ENCODE assay signal across 21 cellular contexts in the genomic region with DNA sequence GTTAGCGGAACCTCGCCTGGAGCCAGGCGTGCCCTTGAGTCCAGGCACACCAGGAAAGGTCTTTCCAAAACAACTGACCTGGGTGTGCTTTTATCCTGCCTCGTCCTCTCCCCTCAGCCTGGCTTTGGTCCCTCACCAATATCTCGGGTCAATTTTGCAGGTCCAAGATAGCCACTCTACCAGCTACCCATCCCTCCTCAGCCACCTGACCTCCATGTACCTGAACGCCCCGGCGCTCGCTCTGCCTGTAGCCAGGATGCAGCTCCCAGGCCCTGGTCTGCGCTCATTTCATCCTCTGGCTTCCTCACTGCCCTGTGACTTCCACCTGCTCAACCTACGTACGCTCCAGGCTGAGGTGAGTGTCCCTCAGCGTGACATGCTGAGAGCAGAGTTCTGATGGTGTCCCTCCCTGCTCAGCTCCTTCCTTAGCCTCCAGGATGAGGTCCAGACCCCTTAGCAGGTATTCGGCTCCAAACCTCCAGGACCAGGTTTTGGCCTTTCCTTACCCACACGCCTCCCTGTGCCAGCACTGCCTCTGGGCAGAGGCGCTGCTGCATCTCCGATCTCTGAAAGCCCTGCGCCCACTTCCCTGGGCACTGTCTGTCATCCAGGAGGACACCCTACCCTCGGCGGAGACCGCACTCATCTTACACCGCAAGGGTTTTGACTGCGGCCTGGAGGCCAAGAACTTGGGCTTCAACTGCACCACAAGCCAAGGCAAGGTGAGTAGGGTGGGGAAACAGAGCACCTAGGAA. TPM values are rescaled to one million over a fixed set of nuclear protein-coding genes. Genes with fewer than 3 reads are reported as not detected.
DNase-seq lines count a peak whose midpoint lies in the region; ATAC-seq, FAIRE-seq and TF ChIP-seq lines count a peak whose summit lies in the region.
"Had no signal": no experiment of that assay in that cellular context is flagged by ENCODE, and none has a peak within 500 bp of the region (broad histone marks: within the 10 kb centered on the region; RNA-seq: fewer than 3 reads in every experiment).

No MANE protein-coding gene starts in this region.

- TF ChIP-seq POLR2A in K562 (conservative IDR thresholded peaks at IDR 0.05) = 0 out of 2 replicates have a peak, but pooled peaks have one; percentile 3

- in situ Hi-C loops in K562 (cut with MboI) = no loop called here

- H3K4me3 ChIP-seq in K562 (no peak overlapping the region), right atrium auricular region (no peak overlapping the region), osteoblast (ENCODE audit: insufficient read depth, low read length) (no peak overlapping the region)
- H3K4me3 ChIP-seq: SK-N-MC had no signal

- H2AFZ ChIP-seq in K562 (ENCODE audit: low read depth, low read length) = no peak overlapping the region
- no peak overlapping the region for H2AFZ ChIP-seq in osteoblast (ENCODE audit: low read length)

- POLR2A ChIA-PET in K562 (lab: Yijun Ruan, JAX) = interaction anchor here (1.1 to 2.0 kb wide), 6 partner anchors 9 to 15 kb away, joined by 3 to 20 read pairs (median 6); a partner anchor contains a TSS

- no peak for DNase-seq in HTR-8/SVneo (ENCODE audit: insufficient read length, low spot score)
- no peak for DNase-seq in K562 (ENCODE audit: extremely low read depth in 1 of 4, low spot score in 3 of 4)
- DNase-seq in right atrium auricular region (ENCODE audit: low spot score) = no peak
- DNase-seq in osteoblast (ENCODE audit: insufficient read length, low spot score, missing footprints) = peak; percentile 72
- DNase-seq in NCI-H1436 treated with DMSO at 0.1 percent for 48 hours (lab: John Stamatoyannopoulos, UW) = no peak
- no peak for DNase-seq in hippocampal formation (lab: John Stamatoyannopoulos, UW)
- no peak for DNase-seq in NCI-H1436 (lab: John Stamatoyannopoulos, UW)
- DNase-seq: CD4-positive, alpha-beta T cell; COR-L47; DMS79; KBM-7; NCI-H1092 treated with DMSO at 0.1 percent for 48 hours; NCI-H1694; NCI-H2081; NCI-H2171 treated with DMSO at 0.1 percent for 48 hours; NCI-H446; NCI-H526; SHP77 had no signal

- H4K20me1 ChIP-seq in K562 (replicated peaks; ENCODE audit: control insufficient read depth, insufficient read depth, low read length) = no peaks in the 10 kb centered on the region
- no peaks in the 10 kb centered on the region for H4K20me1 ChIP-seq in osteoblast (ENCODE audit: insufficient read depth, low read length)

- H3K4me1 ChIP-seq in K562 (replicated peaks in 1 of 2; ENCODE audit: control insufficient read depth in 2 of 2, insufficient read depth in 2 of 2, low read length in 2 of 2) = peaks cover 27 to 30% of the 10 kb centered on the region in 2 experiments
- H3K4me1 ChIP-seq in right atrium auricular region = peaks cover 0 to 51% of the 10 kb centered on the region in 2 donors
- no peaks in the 10 kb centered on the region for H3K4me1 ChIP-seq in osteoblast (ENCODE audit: insufficient read depth, low read length)

- H3K36me3 ChIP-seq in K562 (ENCODE audit: control insufficient read depth, insufficient read depth, low read length) = peaks cover 92% of the 10 kb centered on the region
- H3K36me3 ChIP-seq in right atrium auricular region = peaks cover 79% of the 10 kb centered on the region
- H3K36me3 ChIP-seq in osteoblast (ENCODE audit: insufficient read depth, low read length) = peaks cover 52% of the 10 kb centered on the region

- H3K9me1 ChIP-seq in K562 (ENCODE audit: control insufficient read depth, insufficient read depth, low read length) = no peaks in the 10 kb centered on the region

- H3K9me3 ChIP-seq in K562 (replicated peaks; ENCODE audit: control insufficient read depth, insufficient read depth, low read depth, low read length) (no peaks in the 10 kb centered on the region), right atrium auricular region (no peaks in the 10 kb centered on the region), osteoblast (ENCODE audit: low read depth, low read length) (no peaks in the 10 kb centered on the region)

- WGBS in K562 (ENCODE audit: insufficient coverage, low coverage, missing lambda C conversion rate) = 98% methylated on average over 23 of the region's 23 CpGs

- TF ChIP-seq CTCF in K562 (IDR thresholded peaks at IDR 0.05 in 2 of 3, conservative IDR thresholded peaks at IDR 0.05 in 1 of 3; ENCODE audit: insufficient read depth in 2 of 3, low read depth in 1 of 3, low read length in 3 of 3) (no peak), right atrium auricular region (IDR thresholded peaks at IDR 0.05) (no peak), osteoblast (IDR thresholded peaks at IDR 0.05; ENCODE audit: extremely low read depth, low read depth, low read length) (no peak)

- CTCF ChIA-PET in K562 (lab: Yijun Ruan, JAX; ENCODE audit: low intra/inter-chr PET ratio) = interaction anchor here (0.7 kb wide), 1 partner anchor 306 kb away, joined by 3 read pairs; no protein-coding TSS in a partner anchor

- TF ChIP-seq RAD21 in K562 (CRISPR knock-in tag; conservative IDR thresholded peaks at IDR 0.05 in 1 of 2, IDR thresholded peaks at IDR 0.05 in 1 of 2) = no peak

- BruUV-seq in K562 (replicated peaks; lab: Mats Ljungman, UMichigan) = no TSS peak

- 0 out of 4 replicates have a peak overlapping the region, but pooled peaks of 1 of the 2 experiments have one; percentile 38 for H3K9ac ChIP-seq in K562 (ENCODE audit: insufficient read depth in 1 of 2, low read depth in 2 of 2, low read length in 2 of 2)

- no peak for ATAC-seq in K562
- ATAC-seq: HepG2 had no signal

- no peak overlapping the region for H3K4me2 ChIP-seq in K562 (ENCODE audit: insufficient read depth, low read length)
- no peak overlapping the region for H3K4me2 ChIP-seq in osteoblast (ENCODE audit: insufficient read depth, low read length)

- no peak for TF ChIP-seq EP300 in K562 (IDR thresholded peaks at IDR 0.05; ENCODE audit: low read length)

- H3K79me2 ChIP-seq in K562 (ENCODE audit: control insufficient read depth, insufficient read depth, low read length) (peaks cover 6% of the 10 kb centered on the region; the same call in 2 of the 3 replicates), osteoblast (ENCODE audit: insufficient read depth, low read length) (no peaks in the 10 kb centered on the region)

- no peaks in the 10 kb centered on the region for H3K27me3 ChIP-seq in K562 (ENCODE audit: control insufficient read depth in 2 of 2, insufficient read depth in 2 of 2, low read length in 2 of 2)
- no peaks in the 10 kb centered on the region for H3K27me3 ChIP-seq in right atrium auricular region
- no peaks in the 10 kb centered on the region for H3K27me3 ChIP-seq in osteoblast (ENCODE audit: insufficient read depth, low read length)

- no peak overlapping the region for H3K27ac ChIP-seq in K562 (ENCODE audit: extremely low read depth, low read depth, low read length)
- peak overlapping the region; percentile 76 to 89 for H3K27ac ChIP-seq in right atrium auricular region
- H3K27ac ChIP-seq in osteoblast (ENCODE audit: low read depth, low read length) = no peak overlapping the region
- H3K27ac ChIP-seq: SK-N-MC had no signal

- FAIRE-seq in HTR-8/SVneo (lab: Jason Lieb, UNC) (peak; percentile 54), K562 (lab: Jason Lieb, UNC) (no peak)
- FAIRE-seq: HepG2 had no signal

- intact Hi-C loops in K562 (cut with micrococcal nuclease) = no loop called here

RNA-seq across cellular contexts. Expression of a gene that starts 14.1 kb away (rescaled TPM):
- total RNA-seq in K562 (2011; cell fraction: chromatin; rRNA removed; ENCODE audit: low replicate concordance) = 27.3 and 60.3 TPM in 2 replicates
- total RNA-seq in K562 (2011; cell fraction: nucleolus; rRNA removed) = 59.5 and 62.4 TPM in 2 replicates
- total RNA-seq in K562 (2011; cell fraction: nucleoplasm; rRNA removed) = 46.9 and 47.9 TPM in 2 replicates
- total RNA-seq in K562 (2014; rRNA removed) = 54.1 and 64.9 TPM in 2 replicates
- 28.2 and 33.0 TPM in 2 replicates for total RNA-seq in K562 (2014; rRNA removed; fragmentation: Illumina TruSeq; extraction: Trizol)
- total RNA-seq in K562 (2015; rRNA removed; fragmentation: Illumina TruSeq; extraction: Trizol) = 36.6 and 36.9 TPM in 2 replicates
- total RNA-seq in K562 (2021) = 42.6 and 43.0 TPM in 2 replicates
- polyA plus RNA-seq in K562 (2011; rRNA removed) = 30.8 and 33.4 TPM in 2 replicates
- 37.1 and 49.7 TPM in 2 replicates for polyA plus RNA-seq in K562 (2011; cell fraction: cytosol; rRNA removed)
- polyA plus RNA-seq in K562 (2011; cell fraction: nucleus; rRNA removed) = 37.0 and 41.5 TPM in 2 replicates
- 29.7 and 31.4 TPM in 2 replicates for polyA plus RNA-seq in K562 (2012)
- 51.7 and 54.2 TPM in 2 replicates for polyA plus RNA-seq in K562 (2014; fragmentation: Illumina TruSeq; extraction: Trizol)
- 10 to 100 TPM; 14.9 to 21.3 TPM for polyA plus RNA-seq in K562 (2014; fragmentation: Nextera tagmentation; extraction: Ambion mirVana)
- polyA plus RNA-seq in K562 (2014; rRNA removed) = 55.8 and 65.8 TPM in 2 replicates
- 21.5 and 26.2 TPM in 2 replicates for polyA minus RNA-seq in K562 (2011; rRNA and poly(A)+ RNA removed)
- polyA minus RNA-seq in K562 (2011; cell fraction: cytosol; rRNA and poly(A)+ RNA removed) = 10.3 and 15.1 TPM in 2 replicates
- 28.9 and 44.4 TPM in 2 replicates for polyA minus RNA-seq in K562 (2011; cell fraction: nucleus; rRNA and poly(A)+ RNA removed)
- total RNA-seq in right atrium auricular region = 10 to 100 TPM; 14.9 to 17.9 TPM
- total RNA-seq in osteoblast = 8.8 and 11.6 TPM in 2 replicates

RNA-seq across cellular contexts. Expression of a gene that starts 15.1 kb away (rescaled TPM):
- total RNA-seq in K562 (2011; cell fraction: chromatin; rRNA removed; ENCODE audit: low replicate concordance) = 447 and 1,128 TPM in 2 replicates
- total RNA-seq in K562 (2011; cell fraction: nucleolus; rRNA removed) = 692 and 704 TPM in 2 replicates
- total RNA-seq in K562 (2011; cell fraction: nucleoplasm; rRNA removed) = 460 and 506 TPM in 2 replicates
- 35.0 and 53.7 TPM in 2 replicates for total RNA-seq in K562 (2014; rRNA removed)
- 20.6 and 25.0 TPM in 2 replicates for total RNA-seq in K562 (2014; rRNA removed; fragmentation: Illumina TruSeq; extraction: Trizol)
- total RNA-seq in K562 (2015; rRNA removed; fragmentation: Illumina TruSeq; extraction: Trizol) = 43.3 and 43.4 TPM in 2 replicates
- total RNA-seq in K562 (2021) = 116 and 151 TPM in 2 replicates
- 71.7 and 195 TPM in 2 replicates for polyA plus RNA-seq in K562 (2011; rRNA removed)
- polyA plus RNA-seq in K562 (2011; cell fraction: cytosol; rRNA removed) = 119 and 133 TPM in 2 replicates
- 1,870 and 1,995 TPM in 2 replicates for polyA plus RNA-seq in K562 (2011; cell fraction: nucleus; rRNA removed)
- polyA plus RNA-seq in K562 (2012) = 92.0 and 210 TPM in 2 replicates
- 130 and 131 TPM in 2 replicates for polyA plus RNA-seq in K562 (2014; fragmentation: Illumina TruSeq; extraction: Trizol)
- polyA plus RNA-seq in K562 (2014; fragmentation: Nextera tagmentation; extraction: Ambion mirVana) = 10 to 100 TPM in 1 of 2 experiments, 1 to 10 TPM in 1; 7.3 to 13.7 TPM
- polyA plus RNA-seq in K562 (2014; rRNA removed) = 114 and 121 TPM in 2 replicates
- 30.7 and 41.4 TPM in 2 replicates for polyA minus RNA-seq in K562 (2011; rRNA and poly(A)+ RNA removed)
- 71.5 and 84.4 TPM in 2 replicates for polyA minus RNA-seq in K562 (2011; cell fraction: cytosol; rRNA and poly(A)+ RNA removed)
- polyA minus RNA-seq in K562 (2011; cell fraction: nucleus; rRNA and poly(A)+ RNA removed) = 264 and 379 TPM in 2 replicates
- total RNA-seq in right atrium auricular region = 10 to 100 TPM; 41.7 to 42.3 TPM
- 15.2 and 20.0 TPM in 2 replicates for total RNA-seq in osteoblast

RNA-seq across cellular contexts. Expression of a gene that starts 16.9 kb away (rescaled TPM):
- 131 and 331 TPM in 2 replicates for total RNA-seq in K562 (2011; cell fraction: chromatin; rRNA removed; ENCODE audit: low replicate concordance)
- total RNA-seq in K562 (2011; cell fraction: nucleolus; rRNA removed) = 205 and 228 TPM in 2 replicates
- total RNA-seq in K562 (2011; cell fraction: nucleoplasm; rRNA removed) = 113 and 152 TPM in 2 replicates
- total RNA-seq in K562 (2014; rRNA removed) (59.8 and 65.2 TPM in 2 replicates), K562 (2014; rRNA removed; fragmentation: Illumina TruSeq; extraction: Trizol) (19.2 and 22.6 TPM in 2 replicates), K562 (2015; rRNA removed; fragmentation: Illumina TruSeq; extraction: Trizol) (47.7 and 52.5 TPM in 2 replicates), K562 (2021) (79.0 and 79.3 TPM in 2 replicates), right atrium auricular region (10 to 100 TPM; 17.4 to 19.0 TPM), osteoblast (72.5 and 74.9 TPM in 2 replicates)
- polyA plus RNA-seq in K562 (2011; rRNA removed) (43.7 and 56.7 TPM in 2 replicates), K562 (2014; fragmentation: Illumina TruSeq; extraction: Trizol) (35.7 and 46.7 TPM in 2 replicates), K562 (2014; fragmentation: Nextera tagmentation; extraction: Ambion mirVana) (10 to 100 TPM; 22.4 to 23.1 TPM), K562 (2014; rRNA removed) (54.5 and 55.5 TPM in 2 replicates)
- 46.7 and 62.9 TPM in 2 replicates for polyA plus RNA-seq in K562 (2011; cell fraction: cytosol; rRNA removed)
- 163 and 164 TPM in 2 replicates for polyA plus RNA-seq in K562 (2011; cell fraction: nucleus; rRNA removed)
- 75.1 and 75.7 TPM in 2 replicates for polyA plus RNA-seq in K562 (2012)
- polyA minus RNA-seq in K562 (2011; rRNA and poly(A)+ RNA removed) = 51.9 and 58.7 TPM in 2 replicates
- 50.4 and 51.9 TPM in 2 replicates for polyA minus RNA-seq in K562 (2011; cell fraction: cytosol; rRNA and poly(A)+ RNA removed)
- 51.0 and 77.4 TPM in 2 replicates for polyA minus RNA-seq in K562 (2011; cell fraction: nucleus; rRNA and poly(A)+ RNA removed)

RNA-seq across cellular contexts. Expression of a gene that starts 33.9 kb away (rescaled TPM):
- 3.7 and 18.5 TPM in 2 replicates for total RNA-seq in K562 (2011; cell fraction: chromatin; rRNA removed; ENCODE audit: low replicate concordance)
- total RNA-seq in K562 (2011; cell fraction: nucleolus; rRNA removed) = 5.1 and 10.8 TPM in 2 replicates
- total RNA-seq in K562 (2011; cell fraction: nucleoplasm; rRNA removed) = 3.3 and 6.0 TPM in 2 replicates
- 0.86 and 1.6 TPM in 2 replicates for total RNA-seq in K562 (2014; rRNA removed)
- 0.73 and 1.1 TPM in 2 replicates for total RNA-seq in K562 (2014; rRNA removed; fragmentation: Illumina TruSeq; extraction: Trizol)
- 0.72 and 1.1 TPM in 2 replicates for total RNA-seq in K562 (2015; rRNA removed; fragmentation: Illumina TruSeq; extraction: Trizol)
- total RNA-seq in K562 (2021) = 1.3 and 2.6 TPM in 2 replicates
- 0.38 and 1.0 TPM in 2 replicates for polyA plus RNA-seq in K562 (2011; rRNA removed)
- polyA plus RNA-seq in K562 (2011; cell fraction: cytosol; rRNA removed) = 0.83 and 1.2 TPM in 2 replicates
- 4.8 and 6.6 TPM in 2 replicates for polyA plus RNA-seq in K562 (2011; cell fraction: nucleus; rRNA removed)
- polyA plus RNA-seq in K562 (2012) = 1.1 and 2.8 TPM in 2 replicates
- polyA plus RNA-seq in K562 (2014; fragmentation: Illumina TruSeq; extraction: Trizol) = 0.55 and 0.66 TPM in 2 replicates
- polyA plus RNA-seq in K562 (2014; fragmentation: Nextera tagmentation; extraction: Ambion mirVana) = under 1 TPM; 0.82 to 0.91 TPM
- polyA plus RNA-seq in K562 (2014; rRNA removed) = 0.78 and 2.5 TPM in 2 replicates
- 0.14 and 0.45 TPM in 2 replicates for polyA minus RNA-seq in K562 (2011; rRNA and poly(A)+ RNA removed)
- polyA minus RNA-seq in K562 (2011; cell fraction: cytosol; rRNA and poly(A)+ RNA removed) = 0.86 and 2.5 TPM in 2 replicates
- 4.0 and 4.3 TPM in 2 replicates for polyA minus RNA-seq in K562 (2011; cell fraction: nucleus; rRNA and poly(A)+ RNA removed)
- total RNA-seq in right atrium auricular region = 10 to 100 TPM in 1 of 2 donors, 1 to 10 TPM in 1; 9.3 to 14.9 TPM
- 19.2 and 20.3 TPM in 2 replicates for total RNA-seq in osteoblast

RNA-seq across cellular contexts. Expression of a gene that starts 36.5 kb away (rescaled TPM):
- 100 and 115 TPM in 2 replicates for total RNA-seq in K562 (2011; cell fraction: chromatin; rRNA removed; ENCODE audit: low replicate concordance)
- 74.7 and 75.5 TPM in 2 replicates for total RNA-seq in K562 (2011; cell fraction: nucleolus; rRNA removed)
- total RNA-seq in K562 (2011; cell fraction: nucleoplasm; rRNA removed) = 86.9 and 97.7 TPM in 2 replicates
- 38.1 and 41.2 TPM in 2 replicates for total RNA-seq in K562 (2014; rRNA removed)
- total RNA-seq in K562 (2014; rRNA removed; fragmentation: Illumina TruSeq; extraction: Trizol) = 17.0 and 18.0 TPM in 2 replicates
- total RNA-seq in K562 (2015; rRNA removed; fragmentation: Illumina TruSeq; extraction: Trizol) = 16.7 and 23.7 TPM in 2 replicates
- total RNA-seq in K562 (2021) = 44.0 and 45.9 TPM in 2 replicates
- polyA plus RNA-seq in K562 (2011; rRNA removed) = 28.5 and 39.6 TPM in 2 replicates
- 17.6 and 22.6 TPM in 2 replicates for polyA plus RNA-seq in K562 (2011; cell fraction: cytosol; rRNA removed)
- polyA plus RNA-seq in K562 (2011; cell fraction: nucleus; rRNA removed) = 232 and 244 TPM in 2 replicates
- 41.3 and 51.9 TPM in 2 replicates for polyA plus RNA-seq in K562 (2012)
- polyA plus RNA-seq in K562 (2014; fragmentation: Illumina TruSeq; extraction: Trizol) = 22.3 and 24.7 TPM in 2 replicates
- polyA plus RNA-seq in K562 (2014; fragmentation: Nextera tagmentation; extraction: Ambion mirVana) = 10 to 100 TPM; 11.1 to 12.2 TPM
- polyA plus RNA-seq in K562 (2014; rRNA removed) = 45.2 and 51.4 TPM in 2 replicates
- polyA minus RNA-seq in K562 (2011; rRNA and poly(A)+ RNA removed) = 10.3 and 13.1 TPM in 2 replicates
- 9.4 and 12.6 TPM in 2 replicates for polyA minus RNA-seq in K562 (2011; cell fraction: cytosol; rRNA and poly(A)+ RNA removed)
- polyA minus RNA-seq in K562 (2011; cell fraction: nucleus; rRNA and poly(A)+ RNA removed) = 25.3 and 29.9 TPM in 2 replicates
- total RNA-seq in right atrium auricular region = 1 to 10 TPM; 6.8 to 9.5 TPM
- 11.2 TPM in 2 replicates for total RNA-seq in osteoblast
- total RNA-seq: H4 had no signal

Comparison
In these comparisons a context has a peak if more than half of its experiments do, and no peak if none do; other contexts are left out.
1. H3K27ac ChIP-seq: peak in right atrium auricular region (2 of 2); none in K562 (single experiment) and osteoblast (single experiment).